Comparison of ENCODE assay signal across 18 cellular contexts in the genomic region with DNA sequence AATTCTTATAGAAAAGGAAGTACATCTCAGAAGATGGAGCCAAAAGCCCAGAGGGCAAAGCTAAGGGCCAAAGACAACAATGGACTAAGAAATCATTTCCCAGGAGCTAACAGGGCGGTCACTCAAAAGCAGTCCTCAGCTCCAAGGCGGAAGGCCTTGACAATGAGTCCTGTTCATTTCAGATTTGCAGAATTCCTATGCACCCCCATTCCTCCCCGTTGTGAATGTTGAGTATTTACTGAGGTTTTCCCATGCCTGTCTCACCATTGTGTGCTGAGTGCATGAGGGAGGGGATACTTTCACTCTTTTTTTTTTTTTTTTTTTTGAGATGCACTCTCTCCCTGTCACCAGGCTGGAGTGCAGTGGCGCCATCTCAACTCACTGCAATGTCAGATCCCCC. TPM values are rescaled to one million over a fixed set of nuclear protein-coding genes. Genes with fewer than 3 reads are reported as not detected.
DNase-seq lines count a peak whose midpoint lies in the region; ATAC-seq and TF ChIP-seq lines count a peak whose summit lies in the region.
"Had no signal": no experiment of that assay in that cellular context is flagged by ENCODE, and none has a peak within 500 bp of the region (broad histone marks: within the 10 kb centered on the region; RNA-seq: fewer than 3 reads in every experiment).

No MANE protein-coding gene starts in this region.

- DNase-seq in left ventricle myocardium superior = no peak
- no peak for DNase-seq in Right ventricle myocardium inferior (ENCODE audit: missing footprints)
- DNase-seq in WTC11 (ENCODE audit: low spot score) = no peak
- peak; percentile 55 for DNase-seq in fibroblast of the aortic adventitia (ENCODE audit: low read depth)
- DNase-seq in upper lobe of right lung = peak; percentile 3
- no peak for DNase-seq in GF-D8 (lab: John Stamatoyannopoulos, UW)
- DNase-seq: activated CD4-positive, alpha-beta T cell treated with anti-CD3 and anti-CD28 coated beads for 48 hours; activated effector memory CD4-positive, alpha-beta T cell treated with Interleukin-2 at 50 U/mL for 16 hours; kidney glomerular epithelial cell; NCI-H2029; NCI-H446; nephron progenitor cell; uterus had no signal

- H3K27me3 ChIP-seq in upper lobe of right lung = no peaks in the 10 kb centered on the region
- H3K27me3 ChIP-seq: uterus had no signal

- H3K27ac ChIP-seq in upper lobe of right lung = no peak overlapping the region
- H3K27ac ChIP-seq: uterus had no signal

- no peaks in the 10 kb centered on the region for H3K9me3 Mint-ChIP-seq in WTC11
- H3K9me3 Mint-ChIP-seq: mesothelial cell of epicardium, nephron progenitor cell had no signal

- TF ChIP-seq CTCF in WTC11 (IDR thresholded peaks at IDR 0.05) = no peak
- no peak for TF ChIP-seq CTCF in fibroblast of the aortic adventitia (IDR thresholded peaks at IDR 0.05; ENCODE audit: insufficient read depth, low read length)
- TF ChIP-seq CTCF in upper lobe of right lung (IDR thresholded peaks at IDR 0.05) = no peak

- peak; percentile 58 for ATAC-seq in left ventricle myocardium superior
- no peak for ATAC-seq in Right ventricle myocardium inferior
- peak; percentile 61; the same call in 1 of the 2 replicates for ATAC-seq in WTC11
- ATAC-seq in upper lobe of right lung = no peak
- no peak for ATAC-seq in HG03039 (IDR thresholded peaks at IDR 0.05; ENCODE audit: unreplicated experiment)
- ATAC-seq in HG02678 (IDR thresholded peaks at IDR 0.05; ENCODE audit: unreplicated experiment) = no peak
- ATAC-seq: GM12878 had no signal

- no peak overlapping the region for H3K4me3 Mint-ChIP-seq in WTC11
- H3K4me3 Mint-ChIP-seq: mesothelial cell of epicardium, nephron progenitor cell had no signal

- H3K4me1 ChIP-seq in upper lobe of right lung = no peaks in the 10 kb centered on the region
- H3K4me1 ChIP-seq: uterus had no signal

- no peaks in the 10 kb centered on the region for H3K36me3 Mint-ChIP-seq in WTC11
- H3K36me3 Mint-ChIP-seq: mesothelial cell of epicardium had no signal

- CTCF ChIA-PET in WTC11 (lab: Charles Lee) = interaction anchor here (0.6 to 2.5 kb wide), 4 partner anchors 8 to 306 kb away, joined by 4 to 12 read pairs (median 8); no protein-coding TSS in a partner anchor

- H3K9me3 ChIP-seq in upper lobe of right lung = no peaks in the 10 kb centered on the region
- H3K9me3 ChIP-seq: uterus had no signal

- H3K27ac Mint-ChIP-seq in WTC11 = no peak overlapping the region
- H3K27ac Mint-ChIP-seq: mesothelial cell of epicardium, nephron progenitor cell, progenitor cell of endocrine pancreas had no signal

- intact Hi-C loops in left ventricle myocardium superior (cut with micrococcal nuclease) (no loop called here), Right ventricle myocardium inferior (cut with DNase I) (no loop called here), upper lobe of right lung (cut with DNase I) (no loop called here)

- no peaks in the 10 kb centered on the region for H3K4me1 Mint-ChIP-seq in WTC11
- H3K4me1 Mint-ChIP-seq: mesothelial cell of epicardium, nephron progenitor cell had no signal

- H3K36me3 ChIP-seq in upper lobe of right lung = no peaks in the 10 kb centered on the region
- H3K36me3 ChIP-seq: uterus had no signal

- no peak overlapping the region for H3K4me3 ChIP-seq in fibroblast of the aortic adventitia (ENCODE audit: low read depth, low read length)
- H3K4me3 ChIP-seq in upper lobe of right lung = no peak overlapping the region
- H3K4me3 ChIP-seq: GM12878, uterus had no signal

- H3K27me3 Mint-ChIP-seq in WTC11 (ENCODE audit: low read depth) = no peaks in the 10 kb centered on the region; the same call in 1 of the 2 replicates

- POLR2A ChIA-PET in WTC11 (lab: Charles Lee) = interaction anchor here (0.7 kb wide), 1 partner anchor 43 kb away, joined by 6 read pairs; no protein-coding TSS in a partner anchor

TF ChIP-seq in WTC11, 78 proteins besides CTCF, POLR2A, EP300 and RAD21:
- TF ChIP-seq, protein P1, sequence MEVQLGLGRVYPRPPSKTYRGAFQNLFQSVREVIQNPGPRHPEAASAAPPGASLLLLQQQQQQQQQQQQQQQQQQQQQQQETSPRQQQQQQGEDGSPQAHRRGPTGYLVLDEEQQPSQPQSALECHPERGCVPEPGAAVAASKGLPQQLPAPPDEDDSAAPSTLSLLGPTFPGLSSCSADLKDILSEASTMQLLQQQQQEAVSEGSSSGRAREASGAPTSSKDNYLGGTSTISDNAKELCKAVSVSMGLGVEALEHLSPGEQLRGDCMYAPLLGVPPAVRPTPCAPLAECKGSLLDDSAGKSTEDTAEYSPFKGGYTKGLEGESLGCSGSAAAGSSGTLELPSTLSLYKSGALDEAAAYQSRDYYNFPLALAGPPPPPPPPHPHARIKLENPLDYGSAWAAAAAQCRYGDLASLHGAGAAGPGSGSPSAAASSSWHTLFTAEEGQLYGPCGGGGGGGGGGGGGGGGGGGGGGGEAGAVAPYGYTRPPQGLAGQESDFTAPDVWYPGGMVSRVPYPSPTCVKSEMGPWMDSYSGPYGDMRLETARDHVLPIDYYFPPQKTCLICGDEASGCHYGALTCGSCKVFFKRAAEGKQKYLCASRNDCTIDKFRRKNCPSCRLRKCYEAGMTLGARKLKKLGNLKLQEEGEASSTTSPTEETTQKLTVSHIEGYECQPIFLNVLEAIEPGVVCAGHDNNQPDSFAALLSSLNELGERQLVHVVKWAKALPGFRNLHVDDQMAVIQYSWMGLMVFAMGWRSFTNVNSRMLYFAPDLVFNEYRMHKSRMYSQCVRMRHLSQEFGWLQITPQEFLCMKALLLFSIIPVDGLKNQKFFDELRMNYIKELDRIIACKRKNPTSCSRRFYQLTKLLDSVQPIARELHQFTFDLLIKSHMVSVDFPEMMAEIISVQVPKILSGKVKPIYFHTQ (CRISPR knock-in tag; IDR thresholded peaks at IDR 0.05) = no peak
- TF ChIP-seq GRHL2 (CRISPR knock-in tag; IDR thresholded peaks at IDR 0.05; ENCODE audit: insufficient replicate concordance, severe bottlenecking) = no peak
- TF ChIP-seq, protein P2, sequence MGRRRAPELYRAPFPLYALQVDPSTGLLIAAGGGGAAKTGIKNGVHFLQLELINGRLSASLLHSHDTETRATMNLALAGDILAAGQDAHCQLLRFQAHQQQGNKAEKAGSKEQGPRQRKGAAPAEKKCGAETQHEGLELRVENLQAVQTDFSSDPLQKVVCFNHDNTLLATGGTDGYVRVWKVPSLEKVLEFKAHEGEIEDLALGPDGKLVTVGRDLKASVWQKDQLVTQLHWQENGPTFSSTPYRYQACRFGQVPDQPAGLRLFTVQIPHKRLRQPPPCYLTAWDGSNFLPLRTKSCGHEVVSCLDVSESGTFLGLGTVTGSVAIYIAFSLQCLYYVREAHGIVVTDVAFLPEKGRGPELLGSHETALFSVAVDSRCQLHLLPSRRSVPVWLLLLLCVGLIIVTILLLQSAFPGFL (CRISPR knock-in tag; IDR thresholded peaks at IDR 0.05; ENCODE audit: borderline replicate concordance) = no peak
- TF ChIP-seq, protein P3, sequence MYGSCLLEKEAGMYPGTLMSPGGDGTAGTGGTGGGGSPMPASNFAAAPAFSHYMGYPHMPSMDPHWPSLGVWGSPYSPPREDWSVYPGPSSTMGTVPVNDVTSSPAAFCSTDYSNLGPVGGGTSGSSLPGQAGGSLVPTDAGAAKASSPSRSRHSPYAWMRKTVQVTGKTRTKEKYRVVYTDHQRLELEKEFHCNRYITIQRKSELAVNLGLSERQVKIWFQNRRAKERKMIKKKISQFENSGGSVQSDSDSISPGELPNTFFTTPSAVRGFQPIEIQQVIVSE (CRISPR knock-in tag; IDR thresholded peaks at IDR 0.05; ENCODE audit: borderline replicate concordance) = no peak

RNA-seq across cellular contexts. Expression of a gene that starts 18.8 kb away (rescaled TPM):
- total RNA-seq in left ventricle myocardium superior (5.9 TPM), Right ventricle myocardium inferior (3.3 TPM), WTC11 (2021) (39.9 to 46.3 TPM (median 44.5 TPM) in 3 replicates), fibroblast of the aortic adventitia (ENCODE audit: low replicate concordance) (4.1 and 11.7 TPM in 2 replicates), upper lobe of right lung (18.1 TPM)

Comparison
In these comparisons a context has a peak if more than half of its experiments do, and no peak if none do; other contexts are left out.
1. ATAC-seq: peak in left ventricle myocardium superior (single experiment) and WTC11 (single experiment); none in Right ventricle myocardium inferior (single experiment), upper lobe of right lung (single experiment), HG03039 (single experiment) and HG02678 (single experiment).
2. DNase-seq: peak in fibroblast of the aortic adventitia (single experiment) and upper lobe of right lung (single experiment); none in left ventricle myocardium superior (single experiment), Right ventricle myocardium inferior (single experiment), WTC11 (single experiment) and GF-D8 (single experiment).